Comparison of ENCODE assay signal across 16 cellular contexts in the genomic region with DNA sequence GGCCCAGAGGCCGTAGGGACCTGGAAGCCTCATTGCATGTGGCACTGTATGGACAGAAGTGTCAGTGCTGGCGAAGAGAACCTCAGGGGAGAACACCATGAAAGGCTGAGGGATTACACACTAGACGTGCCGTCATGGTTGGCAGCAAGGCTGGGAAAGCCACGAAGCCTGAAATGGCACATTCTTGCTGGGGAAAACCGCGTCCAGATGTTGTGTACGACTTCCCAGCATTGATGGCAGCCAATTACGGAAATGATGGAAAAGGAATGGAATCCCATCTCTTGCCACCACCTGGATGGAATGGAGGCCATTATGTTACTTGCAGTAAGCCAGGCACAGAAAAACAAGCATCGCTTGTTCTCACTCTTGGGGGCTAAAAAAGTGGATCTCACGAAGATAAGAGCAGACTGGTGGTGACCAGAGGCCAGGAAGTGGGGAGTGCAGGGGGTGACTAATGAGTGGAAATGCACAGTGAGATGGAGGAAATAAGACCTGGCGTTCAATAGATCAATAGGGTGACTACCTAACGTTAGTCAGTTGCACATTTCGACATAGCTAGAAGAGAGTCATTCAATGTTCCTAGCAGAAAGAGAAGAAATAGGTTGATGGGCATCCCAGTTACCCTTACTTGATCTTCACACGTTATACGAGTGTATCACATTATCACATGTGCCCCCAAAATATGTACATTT. TPM values are rescaled to one million over a fixed set of nuclear protein-coding genes. Genes with fewer than 3 reads are reported as not detected.
DNase-seq lines count a peak whose midpoint lies in the region; ATAC-seq and TF ChIP-seq lines count a peak whose summit lies in the region.
"Had no signal": no experiment of that assay in that cellular context is flagged by ENCODE, and none has a peak within 500 bp of the region (broad histone marks: within the 10 kb centered on the region; RNA-seq: fewer than 3 reads in every experiment).

No MANE protein-coding gene starts in this region.

- H3K4me1 ChIP-seq in transverse colon (no peaks in the 10 kb centered on the region), BE2C (no peaks in the 10 kb centered on the region)
- H3K4me1 ChIP-seq: parathyroid adenoma had no signal

- H3K27ac ChIP-seq in transverse colon, result no peak overlapping the region
- H3K27ac ChIP-seq: HL-60, parathyroid adenoma, tibial nerve had no signal

- no peaks in the 10 kb centered on the region for H3K36me3 ChIP-seq in transverse colon
- H3K36me3 ChIP-seq in BE2C, result no peaks in the 10 kb centered on the region

- H3K27me3 ChIP-seq in transverse colon (no peaks in the 10 kb centered on the region), BE2C (no peaks in the 10 kb centered on the region)
- H3K27me3 ChIP-seq: tibial nerve had no signal

- H3K9me3 ChIP-seq in transverse colon (no peaks in the 10 kb centered on the region), BE2C (no peaks in the 10 kb centered on the region)

- H3K27me3 Mint-ChIP-seq in activated naive CD8-positive, alpha-beta T cell treated with anti-CD3 and anti-CD28 coated beads, Interleukin-2, amount 10 ng/mL, durations not matched to agents 7 days and 5 days, result no peaks in the 10 kb centered on the region
- H3K27me3 Mint-ChIP-seq in activated naive CD8-positive, alpha-beta T cell treated with anti-CD3 and anti-CD28 coated beads for 36 hours, result no peaks in the 10 kb centered on the region
- H3K27me3 Mint-ChIP-seq: activated CD4-positive, alpha-beta memory T cell treated with anti-CD3 and anti-CD28 coated beads for 36 hours; activated naive CD4-positive, alpha-beta T cell treated with anti-CD3 and anti-CD28 coated beads, Interleukin-2, amount 50 U/mL, for 24 hours had no signal

- DNase-seq in activated naive CD8-positive, alpha-beta T cell treated with anti-CD3 and anti-CD28 coated beads, Interleukin-2, amount 10 ng/mL, durations not matched to agents 7 days and 5 days, result peak; percentile 16
- DNase-seq in activated naive CD8-positive, alpha-beta T cell treated with anti-CD3 and anti-CD28 coated beads for 36 hours, result no peak
- DNase-seq in NB4 (ENCODE audit: low read depth), result peak; percentile 46
- peak; percentile 38 for DNase-seq in epithelial cell of esophagus (ENCODE audit: low read depth)
- peak; percentile 4 for DNase-seq in transverse colon
- no peak for DNase-seq in BE2C
- DNase-seq: activated CD4-positive, alpha-beta memory T cell treated with anti-CD3 and anti-CD28 coated beads for 36 hours; mesendoderm; NCI-H1092 treated with DMSO at 0.1 percent for 48 hours; NCI-H446 had no signal

- no peak overlapping the region for H3K27ac Mint-ChIP-seq in activated naive CD8-positive, alpha-beta T cell treated with anti-CD3 and anti-CD28 coated beads, Interleukin-2, amount 10 ng/mL, durations not matched to agents 7 days and 5 days
- H3K27ac Mint-ChIP-seq in activated naive CD8-positive, alpha-beta T cell treated with anti-CD3 and anti-CD28 coated beads for 36 hours, result no peak overlapping the region
- H3K27ac Mint-ChIP-seq: activated CD4-positive, alpha-beta memory T cell treated with anti-CD3 and anti-CD28 coated beads for 36 hours; activated naive CD4-positive, alpha-beta T cell treated with anti-CD3 and anti-CD28 coated beads, Interleukin-2, amount 50 U/mL, for 24 hours had no signal

- POLR2A ChIA-PET in activated naive CD8-positive, alpha-beta T cell treated with anti-CD3 and anti-CD28 coated beads, Interleukin-2, amount 10 ng/mL, durations not matched to agents 7 days and 5 days (lab: Charles Lee), result interaction anchor here (0.7 kb wide), 1 partner anchor 135 kb away, joined by 3 read pairs; no protein-coding TSS in a partner anchor

- no peaks in the 10 kb centered on the region for H3K9me3 Mint-ChIP-seq in activated naive CD8-positive, alpha-beta T cell treated with anti-CD3 and anti-CD28 coated beads, Interleukin-2, amount 10 ng/mL, durations not matched to agents 7 days and 5 days
- H3K9me3 Mint-ChIP-seq in activated naive CD8-positive, alpha-beta T cell treated with anti-CD3 and anti-CD28 coated beads for 36 hours, result no peaks in the 10 kb centered on the region
- H3K9me3 Mint-ChIP-seq: activated CD4-positive, alpha-beta memory T cell treated with anti-CD3 and anti-CD28 coated beads for 36 hours; activated naive CD4-positive, alpha-beta T cell treated with anti-CD3 and anti-CD28 coated beads, Interleukin-2, amount 50 U/mL, for 24 hours had no signal

- TF ChIP-seq CTCF in NB4 (IDR thresholded peaks at IDR 0.05; ENCODE audit: low read depth, low read length), result no peak
- TF ChIP-seq CTCF in epithelial cell of esophagus (IDR thresholded peaks at IDR 0.05; ENCODE audit: insufficient read depth, low read depth, low read length, missing control alignments), result no peak
- TF ChIP-seq CTCF in transverse colon (IDR thresholded peaks at IDR 0.05), result no peak
- TF ChIP-seq CTCF in BE2C (IDR thresholded peaks at IDR 0.05; ENCODE audit: low read depth, low read length), result no peak

- in situ Hi-C loops in transverse colon (cut with MboI; ENCODE audit: low pct_ligation_motif_present in 1 of 4, low pct_unique_long_range_greater_than_20kb in 1 of 4, low sequenced_read_pairs in 3 of 4), result loop anchor here in 3 of 4 donors (10.0 to 25.0 kb wide), 3 partner anchors 155 to 255 kb away; a partner anchor contains a TSS

- peak; percentile 53 for ATAC-seq in activated naive CD8-positive, alpha-beta T cell treated with anti-CD3 and anti-CD28 coated beads, Interleukin-2, amount 10 ng/mL, durations not matched to agents 7 days and 5 days (ENCODE audit: low read depth)
- ATAC-seq in GM19463 (IDR thresholded peaks at IDR 0.05; ENCODE audit: unreplicated experiment) (no peak), HG02870 (IDR thresholded peaks at IDR 0.05; ENCODE audit: unreplicated experiment) (no peak)

- TF ChIP-seq POLR2A in NB4 (IDR thresholded peaks at IDR 0.05; ENCODE audit: extremely low read depth, insufficient read length), result no peak
- no peak for TF ChIP-seq POLR2A in transverse colon (IDR thresholded peaks at IDR 0.05)

- H3K4me1 Mint-ChIP-seq in activated naive CD8-positive, alpha-beta T cell treated with anti-CD3 and anti-CD28 coated beads, Interleukin-2, amount 10 ng/mL, durations not matched to agents 7 days and 5 days, result peaks cover 15% of the 10 kb centered on the region
- H3K4me1 Mint-ChIP-seq in activated naive CD8-positive, alpha-beta T cell treated with anti-CD3 and anti-CD28 coated beads for 36 hours, result peaks cover 8% of the 10 kb centered on the region

- no peak overlapping the region for H3K4me3 ChIP-seq in NB4 (ENCODE audit: low read depth, low read length)
- no peak overlapping the region for H3K4me3 ChIP-seq in epithelial cell of esophagus (ENCODE audit: low read length)
- no peak overlapping the region for H3K4me3 ChIP-seq in transverse colon
- no peak overlapping the region for H3K4me3 ChIP-seq in BE2C (ENCODE audit: low read depth, low read length)
- H3K4me3 ChIP-seq: tibial nerve had no signal

- intact Hi-C loops in transverse colon (cut with DNase I; ENCODE audit: low total_unique reads), result no loop called here

- peaks cover 1% of the 10 kb centered on the region for H3K36me3 Mint-ChIP-seq in activated naive CD8-positive, alpha-beta T cell treated with anti-CD3 and anti-CD28 coated beads, Interleukin-2, amount 10 ng/mL, durations not matched to agents 7 days and 5 days
- H3K36me3 Mint-ChIP-seq in activated naive CD8-positive, alpha-beta T cell treated with anti-CD3 and anti-CD28 coated beads for 36 hours, result no peaks in the 10 kb centered on the region
- H3K36me3 Mint-ChIP-seq: activated CD4-positive, alpha-beta memory T cell treated with anti-CD3 and anti-CD28 coated beads for 36 hours had no signal

- 86 to 89% methylated on average over 16 of the region's 16 CpGs for WGBS in transverse colon (ENCODE audit: low coverage in 1 of 2), 2 donors

- no peak for TF ChIP-seq EP300 in transverse colon (IDR thresholded peaks at IDR 0.05; ENCODE audit: low read depth)

- H3K4me3 Mint-ChIP-seq in activated naive CD8-positive, alpha-beta T cell treated with anti-CD3 and anti-CD28 coated beads, Interleukin-2, amount 10 ng/mL, durations not matched to agents 7 days and 5 days, result no peak overlapping the region
- H3K4me3 Mint-ChIP-seq in activated naive CD8-positive, alpha-beta T cell treated with anti-CD3 and anti-CD28 coated beads for 36 hours, result no peak overlapping the region
- H3K4me3 Mint-ChIP-seq: activated CD4-positive, alpha-beta memory T cell treated with anti-CD3 and anti-CD28 coated beads for 36 hours; activated naive CD4-positive, alpha-beta T cell treated with anti-CD3 and anti-CD28 coated beads, Interleukin-2, amount 50 U/mL, for 24 hours had no signal

RNA-seq across cellular contexts. Expression of a gene that starts 14.6 kb away (rescaled TPM):
- 10 to 100 TPM; 16.6 to 17.1 TPM for total RNA-seq in activated naive CD8-positive, alpha-beta T cell treated with anti-CD3 and anti-CD28 coated beads, Interleukin-2, amount 10 ng/mL, durations not matched to agents 7 days and 5 days
- 1 to 10 TPM; 2.9 to 3.1 TPM for total RNA-seq in activated naive CD8-positive, alpha-beta T cell treated with anti-CD3 and anti-CD28 coated beads for 36 hours
- 100 to 1,000 TPM in 1 of 4 donors, 10 to 100 TPM in 3; 45.9 to 129 (median 61.2) TPM for total RNA-seq in transverse colon
- polyA plus RNA-seq in BE2C (2012; ENCODE audit: insufficient read depth, insufficient read length, low read depth), result 52.5 TPM

RNA-seq across cellular contexts. Expression of a gene that starts 50.4 kb away (rescaled TPM):
- total RNA-seq in activated naive CD8-positive, alpha-beta T cell treated with anti-CD3 and anti-CD28 coated beads, Interleukin-2, amount 10 ng/mL, durations not matched to agents 7 days and 5 days, result 1 to 10 TPM; 4.7 to 6.3 TPM
- total RNA-seq in activated naive CD8-positive, alpha-beta T cell treated with anti-CD3 and anti-CD28 coated beads for 36 hours, result 1 to 10 TPM; 3.5 to 3.8 TPM
- total RNA-seq in transverse colon, result 10 to 100 TPM in 1 of 4 donors, 1 to 10 TPM in 2, not detected in 1; 5.9 to 69.5 (median 8.3) TPM
- polyA plus RNA-seq in BE2C (2012; ENCODE audit: insufficient read depth, insufficient read length, low read depth), result 5.0 TPM

Comparison
In these comparisons a context has a peak if more than half of its experiments do, and no peak if none do; other contexts are left out.
1. DNase-seq: peak in activated naive CD8-positive, alpha-beta T cell treated with anti-CD3 and anti-CD28 coated beads, Interleukin-2, amount 10 ng/mL, durations not matched to agents 7 days and 5 days (single experiment), NB4 (single experiment), epithelial cell of esophagus (single experiment) and transverse colon (single experiment); none in activated naive CD8-positive, alpha-beta T cell treated with anti-CD3 and anti-CD28 coated beads for 36 hours (single experiment) and BE2C (single experiment).
2. RNA of a gene that starts 14.6 kb away (total RNA-seq): 45.9 to 129 TPM in transverse colon and 16.6 to 17.1 TPM in activated naive CD8-positive, alpha-beta T cell treated with anti-CD3 and anti-CD28 coated beads, Interleukin-2, amount 10 ng/mL, durations not matched to agents 7 days and 5 days; 2.9 to 3.1 TPM in activated naive CD8-positive, alpha-beta T cell treated with anti-CD3 and anti-CD28 coated beads for 36 hours; every median in the first group is over 4 times any median in the second.